Comparison of ENCODE assay signal across 1 cellular context in the genomic region with DNA sequence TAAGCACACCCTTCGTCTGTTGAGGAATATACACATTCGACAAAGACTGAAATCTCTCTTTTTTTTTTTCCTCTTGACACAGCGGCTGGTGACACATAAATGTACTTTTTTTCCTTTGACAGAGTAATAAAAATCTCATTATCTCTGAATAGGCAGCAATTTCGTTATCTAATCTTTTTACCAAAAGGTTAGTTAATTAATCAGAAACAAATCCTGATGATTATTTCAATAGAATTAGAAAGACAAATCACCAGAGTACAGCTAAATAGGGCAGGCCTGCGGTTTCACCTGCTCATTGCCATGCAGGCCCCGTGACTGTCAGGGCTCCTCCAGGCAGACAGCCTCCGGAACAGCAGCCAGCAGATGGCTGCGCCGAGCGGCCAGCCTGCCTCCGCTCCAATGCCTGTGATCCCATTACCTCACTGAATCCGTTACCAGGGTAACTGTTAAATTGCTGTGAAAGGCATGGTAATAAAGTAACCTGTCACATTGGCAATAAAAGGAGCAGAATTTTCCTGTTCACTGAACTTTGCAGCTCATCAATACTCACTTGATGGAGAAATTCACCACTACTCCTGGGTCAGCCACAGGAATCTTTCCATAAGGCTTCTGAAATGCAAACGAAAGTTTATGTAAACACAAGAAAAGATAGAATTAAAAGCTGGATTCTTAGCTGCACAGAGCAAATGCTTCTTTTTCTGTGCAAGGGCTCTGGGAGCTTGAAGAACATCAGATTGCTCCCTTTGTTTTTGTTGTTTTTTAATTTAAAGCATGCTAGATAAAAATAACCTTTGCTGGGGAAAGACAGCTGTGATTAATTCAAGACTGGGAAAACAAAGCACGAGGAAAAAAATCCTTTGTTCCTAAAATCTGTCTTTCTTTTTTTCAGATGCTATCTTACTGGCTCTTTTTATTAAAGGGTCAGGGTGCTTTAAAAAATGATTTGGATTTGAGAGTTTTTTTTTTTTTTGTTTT.
TF ChIP-seq lines count a peak whose summit lies in the region.

No MANE protein-coding gene starts in this region.

TF ChIP-seq in SK-N-SH treated with all-trans-retinoic acid at 6 μM for 48 hours, 23 proteins besides CTCF, POLR2A, EP300 and RAD21 (continued from another document):
- TF ChIP-seq, protein P1, sequence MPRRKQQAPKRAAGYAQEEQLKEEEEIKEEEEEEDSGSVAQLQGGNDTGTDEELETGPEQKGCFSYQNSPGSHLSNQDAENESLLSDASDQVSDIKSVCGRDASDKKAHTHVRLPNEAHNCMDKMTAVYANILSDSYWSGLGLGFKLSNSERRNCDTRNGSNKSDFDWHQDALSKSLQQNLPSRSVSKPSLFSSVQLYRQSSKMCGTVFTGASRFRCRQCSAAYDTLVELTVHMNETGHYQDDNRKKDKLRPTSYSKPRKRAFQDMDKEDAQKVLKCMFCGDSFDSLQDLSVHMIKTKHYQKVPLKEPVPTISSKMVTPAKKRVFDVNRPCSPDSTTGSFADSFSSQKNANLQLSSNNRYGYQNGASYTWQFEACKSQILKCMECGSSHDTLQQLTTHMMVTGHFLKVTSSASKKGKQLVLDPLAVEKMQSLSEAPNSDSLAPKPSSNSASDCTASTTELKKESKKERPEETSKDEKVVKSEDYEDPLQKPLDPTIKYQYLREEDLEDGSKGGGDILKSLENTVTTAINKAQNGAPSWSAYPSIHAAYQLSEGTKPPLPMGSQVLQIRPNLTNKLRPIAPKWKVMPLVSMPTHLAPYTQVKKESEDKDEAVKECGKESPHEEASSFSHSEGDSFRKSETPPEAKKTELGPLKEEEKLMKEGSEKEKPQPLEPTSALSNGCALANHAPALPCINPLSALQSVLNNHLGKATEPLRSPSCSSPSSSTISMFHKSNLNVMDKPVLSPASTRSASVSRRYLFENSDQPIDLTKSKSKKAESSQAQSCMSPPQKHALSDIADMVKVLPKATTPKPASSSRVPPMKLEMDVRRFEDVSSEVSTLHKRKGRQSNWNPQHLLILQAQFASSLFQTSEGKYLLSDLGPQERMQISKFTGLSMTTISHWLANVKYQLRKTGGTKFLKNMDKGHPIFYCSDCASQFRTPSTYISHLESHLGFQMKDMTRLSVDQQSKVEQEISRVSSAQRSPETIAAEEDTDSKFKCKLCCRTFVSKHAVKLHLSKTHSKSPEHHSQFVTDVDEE (CRISPR knock-in tag; IDR thresholded peaks at IDR 0.05): 0 out of 2 replicates have a peak, but pooled peaks have one; percentile 11
